ENCODE assay signal across 8 cellular contexts in genomic region chr14:76762617-76763361, GRCh38. TPM values are rescaled to one million over a fixed set of nuclear protein-coding genes. Genes with fewer than 3 reads are reported as not detected.
DNase-seq lines count a peak whose midpoint lies in the region; ATAC-seq and TF ChIP-seq lines count a peak whose summit lies in the region.

No MANE protein-coding gene starts in this region.

- H3K36me3 ChIP-seq in subcutaneous abdominal adipose tissue (ENCODE audit: control insufficient read depth in 5 of 5, insufficient read depth in 5 of 5, low read length in 5 of 5): no peaks in the 10 kb centered on the region
- no peaks in the 10 kb centered on the region for H3K36me3 ChIP-seq in MG63

- H3K9me3 ChIP-seq in subcutaneous abdominal adipose tissue (ENCODE audit: control insufficient read depth in 5 of 5, low read length in 5 of 5) (no peaks in the 10 kb centered on the region), MG63 (no peaks in the 10 kb centered on the region)

- peak overlapping the region in 3 of 5 donors; percentile 57 to 72 (median 71) for H3K9ac ChIP-seq in subcutaneous abdominal adipose tissue (ENCODE audit: low read length in 5 of 5)

- TF ChIP-seq CTCF in astrocyte of the spinal cord (IDR thresholded peaks at IDR 0.05; ENCODE audit: low read depth, low read length): no peak

- ATAC-seq in GM21737 (IDR thresholded peaks at IDR 0.05; ENCODE audit: unreplicated experiment): no peak

- DNase-seq in NCI-H748 (lab: John Stamatoyannopoulos, UW; ENCODE audit: unreplicated experiment): peak; percentile 24
- DNase-seq in NCI-H748 treated with DMSO at 0.1 percent for 48 hours (lab: John Stamatoyannopoulos, UW): no peak
- DNase-seq in astrocyte of the spinal cord (ENCODE audit: low read depth, low spot score): no peak
- DNase-seq in left kidney (ENCODE audit: low read depth, low spot score): peak; percentile 65
- DNase-seq in inferior parietal cortex (ENCODE audit: extremely low spot score): no peak
- DNase-seq in MG63: no peak

- in situ Hi-C loops in astrocyte of the spinal cord (cut with HindIII; ENCODE audit: low sequenced_read_pairs): no loop called here

- no peak overlapping the region for H3K27ac ChIP-seq in subcutaneous abdominal adipose tissue (ENCODE audit: low read depth, low read length)

- peaks cover 9 to 48% (median 28%) of the 10 kb centered on the region in 5 donors for H3K4me1 ChIP-seq in subcutaneous abdominal adipose tissue (ENCODE audit: control insufficient read depth in 5 of 5, insufficient read depth in 5 of 5, low read length in 5 of 5)

- peak overlapping the region; percentile 62 for H3K4me3 ChIP-seq in astrocyte of the spinal cord (ENCODE audit: low read depth, low read length)
- peak overlapping the region; percentile 80 to 87 (median 84) for H3K4me3 ChIP-seq in subcutaneous abdominal adipose tissue (ENCODE audit: low read depth in 1 of 5, low read length in 5 of 5)
- no peak overlapping the region for H3K4me3 ChIP-seq in MG63

- H3K27me3 ChIP-seq in subcutaneous abdominal adipose tissue (ENCODE audit: control insufficient read depth in 5 of 5, insufficient read depth in 4 of 5, low read length in 5 of 5) (no peaks in the 10 kb centered on the region), MG63 (no peaks in the 10 kb centered on the region)

RNA-seq across cellular contexts. Expression of gene VASH1, which starts 1.5 kb away (rescaled TPM):
- total RNA-seq in MG63 (2014; rRNA removed; shearing (Covaris generic); ENCODE audit: low replicate concordance): 2.1 and 2.8 TPM in 2 replicates

RNA-seq across cellular contexts. Expression of gene ANGEL1, which starts 49.9 kb away (rescaled TPM):
- 1.1 and 2.5 TPM in 2 replicates for total RNA-seq in MG63 (2014; rRNA removed; shearing (Covaris generic); ENCODE audit: low replicate concordance)

Comparison
In these comparisons a context has a peak if more than half of its experiments do, and no peak if none do; other contexts are left out.
1. DNase-seq: peak in NCI-H748 (single experiment) and left kidney (single experiment); none in NCI-H748 treated with DMSO at 0.1 percent for 48 hours (single experiment), astrocyte of the spinal cord (single experiment), inferior parietal cortex (single experiment) and MG63 (single experiment).